ENCODE assay signal across 1 cellular context in the genomic region with DNA sequence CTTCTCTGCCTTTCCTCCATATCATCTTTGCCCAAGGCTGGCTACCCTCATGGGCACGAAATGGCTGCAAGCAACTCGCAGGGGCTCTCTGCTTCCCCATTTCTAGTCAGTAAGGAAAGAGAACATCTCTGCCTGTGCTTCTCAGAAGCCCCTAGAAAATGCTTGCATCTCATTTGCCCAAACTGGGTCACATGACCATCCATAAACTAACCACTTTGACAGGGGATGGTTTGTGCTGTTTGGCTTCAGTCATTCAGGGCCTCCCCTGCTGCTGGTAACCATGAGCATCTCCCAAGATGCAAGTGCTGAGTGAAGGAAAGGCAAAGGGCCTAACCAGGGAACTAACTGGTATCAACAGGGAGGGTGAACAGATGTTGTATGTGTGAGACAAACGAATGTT.
TF ChIP-seq lines count a peak whose summit lies in the region.

No MANE protein-coding gene starts in this region.

TF ChIP-seq in K562, 482 proteins besides CTCF, POLR2A, EP300 and RAD21 (continued from another document):
- TF ChIP-seq, protein P1, sequence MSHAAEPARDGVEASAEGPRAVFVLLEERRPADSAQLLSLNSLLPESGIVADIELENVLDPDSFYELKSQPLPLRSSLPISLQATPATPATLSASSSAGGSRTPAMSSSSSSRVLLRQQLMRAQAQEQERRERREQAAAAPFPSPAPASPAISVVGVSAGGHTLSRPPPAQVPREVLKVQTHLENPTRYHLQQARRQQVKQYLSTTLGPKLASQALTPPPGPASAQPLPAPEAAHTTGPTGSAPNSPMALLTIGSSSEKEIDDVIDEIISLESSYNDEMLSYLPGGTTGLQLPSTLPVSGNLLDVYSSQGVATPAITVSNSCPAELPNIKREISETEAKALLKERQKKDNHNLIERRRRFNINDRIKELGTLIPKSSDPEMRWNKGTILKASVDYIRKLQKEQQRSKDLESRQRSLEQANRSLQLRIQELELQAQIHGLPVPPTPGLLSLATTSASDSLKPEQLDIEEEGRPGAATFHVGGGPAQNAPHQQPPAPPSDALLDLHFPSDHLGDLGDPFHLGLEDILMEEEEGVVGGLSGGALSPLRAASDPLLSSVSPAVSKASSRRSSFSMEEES (CRISPR knock-in tag; IDR thresholded peaks at IDR 0.05), result peak; percentile 56
- no peak for TF ChIP-seq NFXL1 (CRISPR knock-in tag; IDR thresholded peaks at IDR 0.05)
- TF ChIP-seq, protein P2, sequence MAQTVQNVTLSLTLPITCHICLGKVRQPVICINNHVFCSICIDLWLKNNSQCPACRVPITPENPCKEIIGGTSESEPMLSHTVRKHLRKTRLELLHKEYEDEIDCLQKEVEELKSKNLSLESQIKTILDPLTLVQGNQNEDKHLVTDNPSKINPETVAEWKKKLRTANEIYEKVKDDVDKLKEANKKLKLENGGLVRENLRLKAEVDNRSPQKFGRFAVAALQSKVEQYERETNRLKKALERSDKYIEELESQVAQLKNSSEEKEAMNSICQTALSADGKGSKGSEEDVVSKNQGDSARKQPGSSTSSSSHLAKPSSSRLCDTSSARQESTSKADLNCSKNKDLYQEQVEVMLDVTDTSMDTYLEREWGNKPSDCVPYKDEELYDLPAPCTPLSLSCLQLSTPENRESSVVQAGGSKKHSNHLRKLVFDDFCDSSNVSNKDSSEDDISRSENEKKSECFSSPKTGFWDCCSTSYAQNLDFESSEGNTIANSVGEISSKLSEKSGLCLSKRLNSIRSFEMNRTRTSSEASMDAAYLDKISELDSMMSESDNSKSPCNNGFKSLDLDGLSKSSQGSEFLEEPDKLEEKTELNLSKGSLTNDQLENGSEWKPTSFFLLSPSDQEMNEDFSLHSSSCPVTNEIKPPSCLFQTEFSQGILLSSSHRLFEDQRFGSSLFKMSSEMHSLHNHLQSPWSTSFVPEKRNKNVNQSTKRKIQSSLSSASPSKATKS (CRISPR knock-in tag; IDR thresholded peaks at IDR 0.05), result no peak
- no peak for TF ChIP-seq SMARCA4 (IDR thresholded peaks at IDR 0.05)
- TF ChIP-seq SRSF9 (IDR thresholded peaks at IDR 0.05; ENCODE audit: borderline replicate concordance, low read depth, low read length), result no peak
- TF ChIP-seq ZNF79 (CRISPR knock-in tag; IDR thresholded peaks at IDR 0.05; ENCODE audit: low read depth), result no peak
